8 cellular contexts compared by ENCODE assay signal in the genomic region with DNA sequence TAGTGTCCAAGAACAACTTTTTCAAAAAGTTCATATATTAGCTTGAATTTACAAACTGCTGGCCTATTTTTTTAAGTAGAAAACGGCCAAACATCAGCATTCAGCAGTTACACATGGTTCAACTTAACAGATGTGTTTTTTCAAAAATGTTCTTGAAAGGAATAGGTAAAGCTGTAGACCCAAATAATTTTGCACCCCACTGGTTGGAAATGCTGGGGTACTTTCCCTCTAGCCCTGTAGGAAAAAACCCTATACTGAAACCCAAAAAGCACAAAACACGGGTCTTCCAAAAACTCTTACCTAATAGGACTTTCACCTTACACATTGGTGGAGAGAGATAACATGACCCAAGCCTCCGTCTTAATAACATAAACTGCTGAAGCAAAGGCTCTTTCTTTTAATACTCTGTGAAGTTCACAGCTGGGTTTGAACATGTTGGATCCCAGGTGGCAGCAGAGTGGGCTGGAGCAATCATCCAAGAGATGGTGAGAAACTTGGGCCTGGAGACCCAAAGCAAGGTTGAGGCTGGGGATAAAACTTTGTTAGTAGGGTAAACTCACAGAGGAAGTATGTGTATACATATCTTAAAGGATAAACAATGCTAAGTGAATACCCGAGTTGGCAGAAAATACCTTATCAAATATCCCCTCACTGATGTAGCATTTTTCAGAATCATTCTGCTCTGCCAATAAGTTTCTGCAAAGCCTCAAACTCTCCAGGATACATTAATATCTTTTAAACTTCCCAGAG. TPM values are rescaled to one million over a fixed set of nuclear protein-coding genes. Genes with fewer than 3 reads are reported as not detected.
DNase-seq lines count a peak whose midpoint lies in the region; ATAC-seq and TF ChIP-seq lines count a peak whose summit lies in the region.

No MANE protein-coding gene starts in this region.

- H3K27me3 Mint-ChIP-seq in brain: peaks cover 3% of the 10 kb centered on the region

- peak overlapping the region; percentile 53 for H3K9ac ChIP-seq in mucosa of stomach (ENCODE audit: low read length)

- ATAC-seq in GM21619 (IDR thresholded peaks at IDR 0.05; ENCODE audit: unreplicated experiment): no peak

- H3K9me3 Mint-ChIP-seq in brain: no peaks in the 10 kb centered on the region

- H3K9me3 ChIP-seq in mucosa of stomach (ENCODE audit: control insufficient read depth, low read length): no peaks in the 10 kb centered on the region

- DNase-seq in AG09309 (ENCODE audit: low read depth): no peak
- DNase-seq in HuH-7 (ENCODE audit: low spot score): peak; percentile 17
- DNase-seq in NCI-H2029 treated with DMSO at 0.1 percent for 48 hours (lab: John Stamatoyannopoulos, UW): no peak
- DNase-seq in stimulated activated naive CD4-positive, alpha-beta T cell treated with Interleukin-2 at 50 U/mL for 16 hours (lab: John Stamatoyannopoulos, UW): no peak
- no peak for DNase-seq in 8988T

- peaks cover 4% of the 10 kb centered on the region for H3K36me3 ChIP-seq in mucosa of stomach (ENCODE audit: control insufficient read depth, insufficient read depth, low read length)

- H3K36me3 Mint-ChIP-seq in brain: peaks cover 58% of the 10 kb centered on the region

- H3K27ac Mint-ChIP-seq in brain: peak overlapping the region; percentile 91 to 97 (median 95)

- H3K27me3 ChIP-seq in mucosa of stomach (ENCODE audit: control insufficient read depth, insufficient read depth, low read length): no peaks in the 10 kb centered on the region

- TF ChIP-seq CTCF in AG09309 (IDR thresholded peaks at IDR 0.05; ENCODE audit: control insufficient read depth, insufficient read depth, low read depth, low read length, missing control alignments): no peak
- no peak for TF ChIP-seq CTCF in brain (conservative IDR thresholded peaks at IDR 0.05)

- H3K4me1 ChIP-seq in mucosa of stomach (ENCODE audit: control insufficient read depth, insufficient read depth, low read length): peaks cover 21% of the 10 kb centered on the region

- peak overlapping the region; percentile 97 to 100 (median 99) for H3K4me3 Mint-ChIP-seq in brain

- H3K4me1 Mint-ChIP-seq in brain: peaks cover 70% of the 10 kb centered on the region

- H3K4me3 ChIP-seq in AG09309 (ENCODE audit: control insufficient read depth, low read depth, low read length) (peak overlapping the region; percentile 57), mucosa of stomach (ENCODE audit: low read length) (peak overlapping the region; percentile 92)

RNA-seq across cellular contexts. Expression of gene DNAJC9, which starts 0.6 kb away (rescaled TPM):
- 22.6 TPM for polyA plus RNA-seq in brain (ENCODE audit: insufficient read depth, low read depth, low replicate concordance)

RNA-seq across cellular contexts. Expression of gene MRPS16, which starts 4.8 kb away (rescaled TPM):
- 80.8 TPM for polyA plus RNA-seq in brain (ENCODE audit: insufficient read depth, low read depth, low replicate concordance)
